26 cellular contexts compared by ENCODE assay signal in genomic region chr14:77082356-77082755, GRCh38. TPM values are rescaled to one million over a fixed set of nuclear protein-coding genes. Genes with fewer than 3 reads are reported as not detected.
DNase-seq lines count a peak whose midpoint lies in the region; ATAC-seq, FAIRE-seq and TF ChIP-seq lines count a peak whose summit lies in the region.
"Had no signal": no experiment of that assay in that cellular context is flagged by ENCODE, and none has a peak within 500 bp of the region (broad histone marks: within the 10 kb centered on the region; RNA-seq: fewer than 3 reads in every experiment).

No MANE protein-coding gene starts in this region.

- H3K36me3 ChIP-seq in GM23248 (ENCODE audit: low read depth) = no peaks in the 10 kb centered on the region
- H3K36me3 ChIP-seq: MG63 had no signal

- no peaks in the 10 kb centered on the region for H3K9me3 ChIP-seq in GM23248 (ENCODE audit: low read depth)
- H3K9me3 ChIP-seq: A549, MG63 had no signal

- ATAC-seq in stimulated activated memory B cell treated with anti-CD40 and anti-IgM and Interleukin-4, amounts not matched to agents 10 μg/mL and 1 μg/mL and 100 μg/mL, for 72 hours = no peak
- ATAC-seq: A549 had no signal

- no peaks in the 10 kb centered on the region; the same call in 1 of the 2 replicates for H3K27me3 ChIP-seq in GM23248 (replicated peaks; ENCODE audit: insufficient read depth)
- H3K27me3 ChIP-seq: MG63 had no signal

- no peaks in the 10 kb centered on the region for H3K9me2 ChIP-seq in GM23248 (ENCODE audit: insufficient read depth)

- in situ Hi-C loops in GM23248 (cut with MboI) = loop anchor here (25.0 kb wide), 1 partner anchor 370 kb away; no protein-coding TSS in a partner anchor

- no peaks in the 10 kb centered on the region for H3F3A ChIP-seq in GM23248 (ENCODE audit: insufficient read depth)

- no peaks in the 10 kb centered on the region for H3K4me1 ChIP-seq in GM23248 (ENCODE audit: insufficient read depth)
- H3K4me1 ChIP-seq: A549 had no signal

- WGBS in GM23248 (ENCODE audit: low coverage in 1 of 2, low lambda C conversion rate in 2 of 2, missing lambda C conversion rate in 2 of 2), 2 experiments = 82 to 84% methylated on average over 3 of the region's 3 CpGs

- TF ChIP-seq POLR2A in GM12892 (IDR thresholded peaks at IDR 0.05; ENCODE audit: low read depth, low read length) (no peak), erythroblast (IDR thresholded peaks at IDR 0.05; ENCODE audit: low read length) (no peak)

- H3K4me1 Mint-ChIP-seq in stimulated activated memory B cell treated with anti-CD40 and anti-IgM and Interleukin-4, amounts not matched to agents 10 μg/mL and 1 μg/mL and 100 μg/mL, for 72 hours = peaks cover 33% of the 10 kb centered on the region

- TF ChIP-seq CTCF in D721Med (IDR thresholded peaks at IDR 0.05; ENCODE audit: insufficient read depth, missing control alignments) = no peak

- H3K4me3 Mint-ChIP-seq in stimulated activated memory B cell treated with anti-CD40 and anti-IgM and Interleukin-4, amounts not matched to agents 10 μg/mL and 1 μg/mL and 100 μg/mL, for 72 hours = no peak overlapping the region
- H3K4me3 Mint-ChIP-seq: CD14-positive monocyte; CD8-positive, alpha-beta memory T cell had no signal

- H3K4me3 ChIP-seq in GM23248 = no peak overlapping the region
- H3K4me3 ChIP-seq: A549, MG63, SK-N-MC had no signal

- H3K36me3 Mint-ChIP-seq in stimulated activated memory B cell treated with anti-CD40 and anti-IgM and Interleukin-4, amounts not matched to agents 10 μg/mL and 1 μg/mL and 100 μg/mL, for 72 hours = no peaks in the 10 kb centered on the region
- H3K36me3 Mint-ChIP-seq: CD14-positive monocyte had no signal

- H3K4me2 ChIP-seq in GM23248 (ENCODE audit: unreplicated experiment) = no peak overlapping the region
- H3K4me2 ChIP-seq: A549 had no signal

- no peak overlapping the region for H2AFZ ChIP-seq in GM23248

- no peaks in the 10 kb centered on the region for H3K27me3 Mint-ChIP-seq in stimulated activated memory B cell treated with anti-CD40 and anti-IgM and Interleukin-4, amounts not matched to agents 10 μg/mL and 1 μg/mL and 100 μg/mL, for 72 hours

- peak overlapping the region; percentile 11 for H3K27ac Mint-ChIP-seq in stimulated activated memory B cell treated with anti-CD40 and anti-IgM and Interleukin-4, amounts not matched to agents 10 μg/mL and 1 μg/mL and 100 μg/mL, for 72 hours

- no peak overlapping the region for H3K9ac ChIP-seq in GM23248

- DNase-seq in GM12892 (ENCODE audit: insufficient read length) (no peak), OCI-M2 (lab: John Stamatoyannopoulos, UW; ENCODE audit: unreplicated experiment) (peak; percentile 61), erythroblast (lab: John Stamatoyannopoulos, UW) (peak; percentile 21 to 70), activated T-cell treated with anti-CD3 and anti-CD28 coated beads for 4 hours (no peak), GM23248 (no peak), nucleus accumbens (lab: John Stamatoyannopoulos, UW) (no peak), D721Med (ENCODE audit: insufficient read length, low spot score) (no peak)
- DNase-seq: AML-193; CD8-positive, alpha-beta memory T cell; DMS153; DND-41; KG1; MG63; NCI-H1694 treated with DMSO at 0.1 percent for 48 hours; NCI-H2081; NCI-H2227 treated with DMSO at 0.1 percent for 48 hours; NCI-H526 treated with DMSO at 0.1 percent for 48 hours; SIG-M5 had no signal

- H3K27ac ChIP-seq in GM23248 = no peak overlapping the region
- H3K27ac ChIP-seq: A549, SK-N-MC had no signal

- no peaks in the 10 kb centered on the region for H3K9me3 Mint-ChIP-seq in stimulated activated memory B cell treated with anti-CD40 and anti-IgM and Interleukin-4, amounts not matched to agents 10 μg/mL and 1 μg/mL and 100 μg/mL, for 72 hours

- H3K79me2 ChIP-seq in GM23248 (ENCODE audit: insufficient read depth) = no peaks in the 10 kb centered on the region

- no peaks in the 10 kb centered on the region for H4K20me1 ChIP-seq in GM23248 (ENCODE audit: insufficient read depth)

- FAIRE-seq in GM12892 (lab: Jason Lieb, UNC) (peak; percentile 5), D721Med (lab: Jason Lieb, UNC) (no peak)
- FAIRE-seq: A549, RCC 7860 had no signal

RNA-seq across cellular contexts. Expression of gene CIPC, which starts 15.7 kb away (rescaled TPM):
- 11.6 TPM for polyA plus RNA-seq in GM12892 (2012; ENCODE audit: missing spikeins)
- total RNA-seq in GM23248 (2014; rRNA removed; shearing (Covaris generic)) = 10.8 and 14.4 TPM in 2 replicates
- 5.5 and 5.6 TPM in 2 replicates for polyA plus RNA-seq in GM23248 (2016; fragmentation: Nextera tagmentation; extraction: Ambion mirVana)

RNA-seq across cellular contexts. Expression of gene IRF2BPL, which starts 53.8 kb away (rescaled TPM):
- polyA plus RNA-seq in GM12892 (2012; ENCODE audit: missing spikeins) = 3.9 TPM
- total RNA-seq in GM23248 (2014; rRNA removed; shearing (Covaris generic)) = 43.4 and 51.0 TPM in 2 replicates
- 4.8 and 4.9 TPM in 2 replicates for polyA plus RNA-seq in GM23248 (2016; fragmentation: Nextera tagmentation; extraction: Ambion mirVana)

RNA-seq across cellular contexts. Expression of gene ZDHHC22, which starts 59.2 kb away (rescaled TPM):
- polyA plus RNA-seq in GM12892 (2012; ENCODE audit: missing spikeins) = not detected
- total RNA-seq in GM23248 (2014; rRNA removed; shearing (Covaris generic)) = not detected in 2 replicates
- not detected in 2 replicates for polyA plus RNA-seq in GM23248 (2016; fragmentation: Nextera tagmentation; extraction: Ambion mirVana)
- total RNA-seq: CD8-positive, alpha-beta memory T cell; H4; NCI-H460; T-helper 1 cell treated with Interleukin-12 subunit alpha and Interleukin-12 subunit beta and Interleukin-4 antibody, amounts not matched to agents 30 ng/mL and 1 ng/mL, for 36 hours had no signal
- polyA plus RNA-seq: CD14-positive monocyte; CD8-positive, alpha-beta memory T cell had no signal

Comparison
In these comparisons a context has a peak if more than half of its experiments do, and no peak if none do; other contexts are left out.
1. DNase-seq: peak in OCI-M2 (single experiment) and erythroblast (2 of 2); none in GM12892 (single experiment), activated T-cell treated with anti-CD3 and anti-CD28 coated beads for 4 hours (single experiment), GM23248 (single experiment), nucleus accumbens (0 of 56) and D721Med (single experiment).